18 cellular contexts compared by ENCODE assay signal in the genomic region with DNA sequence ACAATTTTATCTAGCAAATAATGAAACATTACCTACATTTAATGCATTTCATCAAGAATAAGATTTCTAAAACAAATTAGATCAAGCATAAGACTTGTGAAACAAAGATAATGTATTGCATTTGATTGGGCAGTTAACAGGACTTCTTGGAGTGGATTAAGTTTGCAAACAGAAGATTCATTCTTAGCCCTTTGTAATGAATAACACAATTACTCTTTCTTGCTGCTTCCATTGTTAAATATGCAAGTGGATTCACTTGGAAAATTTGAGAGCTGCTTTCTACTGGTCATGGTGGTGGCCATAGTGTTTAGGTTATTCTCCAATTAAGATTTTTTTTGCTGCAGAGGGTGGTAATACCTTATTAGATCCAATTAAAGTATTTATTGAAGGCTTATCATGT.
"Had no signal": no experiment of that assay in that cellular context is flagged by ENCODE, and none has a peak within 500 bp of the region (broad histone marks: within the 10 kb centered on the region; RNA-seq: fewer than 3 reads in every experiment).

No MANE protein-coding gene starts in this region.

- H3K4me3 ChIP-seq: cardiac muscle cell, prostate gland, right atrium auricular region, suprapubic skin, tibial nerve had no signal

- H3K4me1 ChIP-seq: prostate gland had no signal

- H3K27ac ChIP-seq: cardiac muscle cell, prostate gland, right atrium auricular region, suprapubic skin had no signal

- H3K9me3 ChIP-seq: prostate gland, right atrium auricular region, suprapubic skin, tibial nerve had no signal

- DNase-seq: activated CD4-positive, alpha-beta T cell treated with anti-CD3 and anti-CD28 coated beads for 1 hour; activated CD4-positive, alpha-beta T cell treated with anti-CD3 and anti-CD28 coated beads, Interleukin-2, amount 50 U/mL, for 1 hour; activated CD8-positive, alpha-beta T cell treated with anti-CD3 and anti-CD28 coated beads, Interleukin-2, amount 10 ng/mL, durations not matched to agents 7 days and 5 days; activated gamma-delta T cell; activated naive CD4-positive, alpha-beta T cell treated with anti-CD3 and anti-CD28 coated beads, Interleukin-2, amount 50 U/mL, for 16 hours; activated naive CD8-positive, alpha-beta T cell treated with anti-CD3 and anti-CD28 coated beads, Interleukin-2, amount 50 U/mL, for 24 hours; cortex of kidney; erythroblast; foreskin fibroblast; stimulated activated CD4-positive, alpha-beta T cell treated with anti-CD3 and anti-CD28 coated beads, Interleukin-12 subunit alpha, Interleukin-12 subunit beta, amount 100 ng/mL, for 4 hours; stimulated activated naive CD8-positive, alpha-beta T cell treated with anti-CD3 and anti-CD28 coated beads, Interleukin-15, amount 100 ng/mL, for 72 hours; T-helper 1 cell; T-helper 9 cell had no signal

- H3K27me3 ChIP-seq: cardiac muscle cell, right atrium auricular region, tibial nerve had no signal

- H3K36me3 ChIP-seq: cardiac muscle cell, prostate gland, right atrium auricular region, suprapubic skin, tibial nerve had no signal
